ENCODE assay signal across 22 cellular contexts in genomic region chr4:54743562-54743961, GRCh38.
"Had no signal": no experiment of that assay in that cellular context is flagged by ENCODE, and none has a peak within 500 bp of the region (broad histone marks: within the 10 kb centered on the region; RNA-seq: fewer than 3 reads in every experiment).

No MANE protein-coding gene starts in this region.

- H3K9me3 ChIP-seq: colonic mucosa, esophagus squamous epithelium, gastrocnemius medialis had no signal

- ATAC-seq: effector memory CD8-positive, alpha-beta T cell; esophagus mucosa; foreskin keratinocyte; gastrocnemius medialis; gastroesophageal sphincter; heart left ventricle had no signal

- H3K36me3 ChIP-seq: colonic mucosa, esophagus squamous epithelium, gastrocnemius medialis, gastroesophageal sphincter, heart left ventricle had no signal

- H3K4me1 ChIP-seq: colonic mucosa, esophagus muscularis mucosa, esophagus squamous epithelium, foreskin keratinocyte, gastrocnemius medialis, gastroesophageal sphincter had no signal

- H3K4me3 ChIP-seq: colonic mucosa, coronary artery, dorsolateral prefrontal cortex, esophagus muscularis mucosa, esophagus squamous epithelium, gastrocnemius medialis, gastroesophageal sphincter, heart left ventricle, heart right ventricle had no signal

- DNase-seq: colonic mucosa; cortex of kidney; dermis blood vessel endothelial cell; dorsolateral prefrontal cortex; effector CD4-positive, alpha-beta T cell; effector CD8-positive, alpha-beta T cell; effector memory CD4-positive, alpha-beta T cell; effector memory CD8-positive, alpha-beta T cell; erythroblast; esophagus squamous epithelium; foreskin fibroblast; foreskin keratinocyte; gastrocnemius medialis; glutamatergic neuron; head of caudate nucleus; heart left ventricle; heart right ventricle had no signal

- H3K27ac ChIP-seq: colonic mucosa, coronary artery, dorsolateral prefrontal cortex, epithelial cell of prostate, esophagus muscularis mucosa, esophagus squamous epithelium, foreskin keratinocyte, gastrocnemius medialis, gastroesophageal sphincter, heart left ventricle, heart right ventricle had no signal

- H3K27me3 ChIP-seq: colonic mucosa, esophagus muscularis mucosa, esophagus squamous epithelium, gastrocnemius medialis, gastroesophageal sphincter, heart left ventricle, heart right ventricle had no signal
